10 cellular contexts compared by ENCODE assay signal in the genomic region with DNA sequence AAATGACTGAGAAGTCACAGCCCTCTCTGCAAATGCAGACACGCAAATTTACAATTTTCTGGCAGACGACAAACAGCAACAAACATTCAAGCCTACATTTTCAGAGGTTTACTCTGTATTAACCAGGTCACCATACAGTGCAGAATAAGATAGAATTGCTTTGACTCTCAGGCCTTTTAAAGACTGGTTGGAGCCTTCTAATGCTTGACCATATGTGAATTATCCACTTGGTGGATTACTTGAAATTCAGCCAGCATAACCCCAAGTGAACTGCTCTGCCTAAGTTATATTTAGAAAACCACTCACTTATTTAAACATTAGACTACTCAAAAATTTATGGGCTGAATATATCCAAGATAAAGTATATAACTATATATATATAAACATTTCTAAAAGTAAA.
DNase-seq lines count a peak whose midpoint lies in the region; ATAC-seq, FAIRE-seq and TF ChIP-seq lines count a peak whose summit lies in the region.
"Had no signal": no experiment of that assay in that cellular context is flagged by ENCODE, and none has a peak within 500 bp of the region (broad histone marks: within the 10 kb centered on the region; RNA-seq: fewer than 3 reads in every experiment).

No MANE protein-coding gene starts in this region.

- peak overlapping the region; percentile 71 for H3K27ac Mint-ChIP-seq in type B pancreatic cell
- H3K27ac Mint-ChIP-seq in activated CD8-positive, alpha-beta T cell treated with anti-CD3 and anti-CD28 coated beads, Interleukin-2, amount 10 ng/mL, durations not matched to agents 7 days and 5 days: no peak overlapping the region

- peak; percentile 94 for FAIRE-seq in islet of Langerhans (lab: Jason Lieb, UNC)

- H3K4me3 ChIP-seq in astrocyte of the spinal cord (ENCODE audit: low read depth, low read length): no peak overlapping the region

- DNase-seq in M059J (ENCODE audit: low read depth): peak; percentile 48
- DNase-seq in astrocyte of the spinal cord (ENCODE audit: low read depth, low spot score): peak; percentile 55
- DNase-seq in type B pancreatic cell (ENCODE audit: extremely low spot score, unreplicated experiment): no peak
- DNase-seq in activated CD8-positive, alpha-beta T cell treated with anti-CD3 and anti-CD28 coated beads, Interleukin-2, amount 10 ng/mL, durations not matched to agents 7 days and 5 days: no peak
- DNase-seq in HT-29 (ENCODE audit: low spot score): no peak
- no peak for DNase-seq in ecto neural progenitor cell (ENCODE audit: low spot score)
- DNase-seq: activated CD4-positive, CD25-positive, alpha-beta regulatory T cell treated with anti-CD3 and anti-CD28 coated beads, Interleukin-2, amount 50 U/mL, for 72 hours; midbrain had no signal

- no peaks in the 10 kb centered on the region for H3K27me3 Mint-ChIP-seq in type B pancreatic cell
- H3K27me3 Mint-ChIP-seq in activated CD8-positive, alpha-beta T cell treated with anti-CD3 and anti-CD28 coated beads, Interleukin-2, amount 10 ng/mL, durations not matched to agents 7 days and 5 days (ENCODE audit: low read depth): no peaks in the 10 kb centered on the region
- H3K27me3 Mint-ChIP-seq: central memory CD8-positive, alpha-beta T cell had no signal

- CTCF ChIA-PET in activated CD8-positive, alpha-beta T cell treated with anti-CD3 and anti-CD28 coated beads, Interleukin-2, amount 10 ng/mL, durations not matched to agents 7 days and 5 days (lab: Charles Lee): interaction anchor here (0.9 kb wide), 1 partner anchor 20 kb away, joined by 4 read pairs; no protein-coding TSS in a partner anchor

- POLR2A ChIA-PET in activated CD8-positive, alpha-beta T cell treated with anti-CD3 and anti-CD28 coated beads, Interleukin-2, amount 10 ng/mL, durations not matched to agents 7 days and 5 days (lab: Charles Lee): no interaction called here

- in situ Hi-C loops in astrocyte of the spinal cord (cut with HindIII; ENCODE audit: low sequenced_read_pairs): no loop called here

- no peak for ATAC-seq in activated CD8-positive, alpha-beta T cell treated with anti-CD3 and anti-CD28 coated beads, Interleukin-2, amount 10 ng/mL, durations not matched to agents 7 days and 5 days

- TF ChIP-seq CTCF in astrocyte of the spinal cord (IDR thresholded peaks at IDR 0.05; ENCODE audit: low read depth, low read length) (no peak), type B pancreatic cell (conservative IDR thresholded peaks at IDR 0.05) (no peak)

- no peaks in the 10 kb centered on the region for H3K9me3 Mint-ChIP-seq in type B pancreatic cell
- H3K9me3 Mint-ChIP-seq in activated CD8-positive, alpha-beta T cell treated with anti-CD3 and anti-CD28 coated beads, Interleukin-2, amount 10 ng/mL, durations not matched to agents 7 days and 5 days (ENCODE audit: insufficient read depth): no peaks in the 10 kb centered on the region
- H3K9me3 Mint-ChIP-seq: central memory CD8-positive, alpha-beta T cell had no signal

- H3K36me3 Mint-ChIP-seq in type B pancreatic cell: no peaks in the 10 kb centered on the region
- H3K36me3 Mint-ChIP-seq in activated CD8-positive, alpha-beta T cell treated with anti-CD3 and anti-CD28 coated beads, Interleukin-2, amount 10 ng/mL, durations not matched to agents 7 days and 5 days (ENCODE audit: low read depth): no peaks in the 10 kb centered on the region

- H3K4me1 Mint-ChIP-seq in type B pancreatic cell (ENCODE audit: unreplicated experiment): peaks cover 5% of the 10 kb centered on the region
- H3K4me1 Mint-ChIP-seq in activated CD8-positive, alpha-beta T cell treated with anti-CD3 and anti-CD28 coated beads, Interleukin-2, amount 10 ng/mL, durations not matched to agents 7 days and 5 days (ENCODE audit: low read depth): peaks cover 9% of the 10 kb centered on the region
- H3K4me1 Mint-ChIP-seq: central memory CD8-positive, alpha-beta T cell had no signal

- H3K4me3 Mint-ChIP-seq in type B pancreatic cell: no peak overlapping the region
- no peak overlapping the region for H3K4me3 Mint-ChIP-seq in activated CD8-positive, alpha-beta T cell treated with anti-CD3 and anti-CD28 coated beads, Interleukin-2, amount 10 ng/mL, durations not matched to agents 7 days and 5 days
- H3K4me3 Mint-ChIP-seq: central memory CD8-positive, alpha-beta T cell had no signal

Comparison
In these comparisons a context has a peak if more than half of its experiments do, and no peak if none do; other contexts are left out.
1. DNase-seq: peak in M059J (single experiment) and astrocyte of the spinal cord (single experiment); none in type B pancreatic cell (single experiment), activated CD8-positive, alpha-beta T cell treated with anti-CD3 and anti-CD28 coated beads, Interleukin-2, amount 10 ng/mL, durations not matched to agents 7 days and 5 days (single experiment), HT-29 (single experiment) and ecto neural progenitor cell (single experiment).